In genomic region chr3:4712109-4712508, GRCh38 we compare ENCODE assay signal across 10 cellular contexts.
DNase-seq lines count a peak whose midpoint lies in the region; ATAC-seq, FAIRE-seq and TF ChIP-seq lines count a peak whose summit lies in the region.
"Had no signal": no experiment of that assay in that cellular context is flagged by ENCODE, and none has a peak within 500 bp of the region (broad histone marks: within the 10 kb centered on the region; RNA-seq: fewer than 3 reads in every experiment).

No MANE protein-coding gene starts in this region.

- no peaks in the 10 kb centered on the region for H3K23me2 ChIP-seq in H1 (ENCODE audit: low read depth, low read length)

- H3K23ac ChIP-seq in H1 (ENCODE audit: insufficient read length), result no peak overlapping the region

- H3K4me1 ChIP-seq in H1 (replicated peaks in 1 of 4; ENCODE audit: control insufficient read depth in 3 of 4, insufficient read depth in 4 of 4, low read length in 3 of 4), result peaks cover 0 to 13% (median 8%) of the 10 kb centered on the region in 4 experiments; a peak in 5 of 7 replicates
- H3K4me1 ChIP-seq in osteoblast (ENCODE audit: insufficient read depth, low read length), result peaks cover 17% of the 10 kb centered on the region

- H3K27me3 ChIP-seq in H1 (replicated peaks in 1 of 4; ENCODE audit: control insufficient read depth in 3 of 4, extremely low read depth in 1 of 4, insufficient read depth in 3 of 4, low read length in 3 of 4), result no peaks in the 10 kb centered on the region
- no peaks in the 10 kb centered on the region for H3K27me3 ChIP-seq in osteoblast (ENCODE audit: insufficient read depth, low read length)
- H3K27me3 ChIP-seq: heart right ventricle had no signal

- 83% methylated on average over 7 of the region's 7 CpGs; no CpG with 5 or more reads in 1 of the 2 experiments for WGBS in H1 (ENCODE audit: extremely low coverage in 1 of 2, insufficient coverage in 1 of 2, insufficient read length in 1 of 2, insufficient replicate concordance in 2 of 2, low coverage in 1 of 2, low lambda C conversion rate in 2 of 2, missing lambda C conversion rate in 1 of 2), 2 experiments

- H3K4me2 ChIP-seq in H1 (ENCODE audit: insufficient read depth in 1 of 2, low read depth in 2 of 2, low read length in 2 of 2), result no peak overlapping the region
- H3K4me2 ChIP-seq in osteoblast (ENCODE audit: insufficient read depth, low read length), result peak overlapping the region; percentile 29

- no peak overlapping the region for H3K27ac Mint-ChIP-seq in activated naive CD4-positive, alpha-beta T cell treated with anti-CD3 and anti-CD28 coated beads for 36 hours
- H3K27ac Mint-ChIP-seq: T-helper 1 cell treated with Interleukin-12 subunit alpha and Interleukin-12 subunit beta and Interleukin-4 antibody, amounts not matched to agents 30 μg/mL and 1 μg/mL, for 36 hours had no signal

- no peak overlapping the region for H4K8ac ChIP-seq in H1 (ENCODE audit: extremely low read depth, insufficient read depth, low read length)

- peaks cover 2% of the 10 kb centered on the region for H3K4me1 Mint-ChIP-seq in activated naive CD4-positive, alpha-beta T cell treated with anti-CD3 and anti-CD28 coated beads for 36 hours (ENCODE audit: low read depth)

- no peak overlapping the region for H2BK120ac ChIP-seq in H1 (replicated peaks; ENCODE audit: low read depth, low read length)

- CTCF ChIA-PET in H1 (lab: Charles Lee; ENCODE audit: partially characterized antibody), result interaction anchor here (0.6 to 4.7 kb wide), 75 partner anchors 8 to 1347 kb away, joined by 3 to 54 read pairs (median 5); partner anchors contain the start of gene BHLHE40
- CTCF ChIA-PET in activated naive CD4-positive, alpha-beta T cell treated with anti-CD3 and anti-CD28 coated beads for 36 hours (lab: Charles Lee), result interaction anchor here (0.6 to 6.5 kb wide), 82 partner anchors 8 to 647 kb away, joined by 3 to 165 read pairs (median 5); partner anchors contain the start of gene BHLHE40

- H2AK5ac ChIP-seq in H1 (ENCODE audit: low read depth, low read length), result no peak overlapping the region

- H2BK15ac ChIP-seq in H1 (ENCODE audit: low read length), result no peak overlapping the region

- intact Hi-C loops in activated naive CD4-positive, alpha-beta T cell treated with anti-CD3 and anti-CD28 coated beads for 36 hours (cut with micrococcal nuclease), result loop anchor here (5.0 kb wide), 1 partner anchor 515 kb away; no protein-coding TSS in a partner anchor

- DNase-seq in H4 (ENCODE audit: low spot score) (peak; percentile 72), NCI-H748 (lab: John Stamatoyannopoulos, UW; ENCODE audit: unreplicated experiment) (peak; percentile 70), H1 (ENCODE audit: low read depth in 1 of 2, low spot score in 2 of 2) (no peak), osteoblast (ENCODE audit: insufficient read length, low spot score, missing footprints) (no peak), mucosa of gallbladder (ENCODE audit: low spot score) (no peak)
- DNase-seq in activated naive CD4-positive, alpha-beta T cell treated with anti-CD3 and anti-CD28 coated beads for 36 hours, result no peak

- no peak overlapping the region for H3K4ac ChIP-seq in H1 (replicated peaks; ENCODE audit: insufficient read length, low read depth, low read length)

- no peak overlapping the region for H3K4me3 Mint-ChIP-seq in activated naive CD4-positive, alpha-beta T cell treated with anti-CD3 and anti-CD28 coated beads for 36 hours
- H3K4me3 Mint-ChIP-seq: T-helper 1 cell treated with Interleukin-12 subunit alpha and Interleukin-12 subunit beta and Interleukin-4 antibody, amounts not matched to agents 30 μg/mL and 1 μg/mL, for 36 hours had no signal

- H3K14ac ChIP-seq in H1 (ENCODE audit: insufficient read length), result no peak overlapping the region

- no peak overlapping the region for H2BK5ac ChIP-seq in H1 (ENCODE audit: low read depth, low read length)

- H4K5ac ChIP-seq in H1 (ENCODE audit: insufficient read length, low read depth, low read length), result no peak overlapping the region

- FAIRE-seq in H1 (lab: Jason Lieb, UNC), result no peak

- no peak overlapping the region for H3K56ac ChIP-seq in H1 (replicated peaks; ENCODE audit: insufficient read length, low read depth, low read length)

- TF ChIP-seq EP300 in H1 (IDR thresholded peaks at IDR 0.05; ENCODE audit: borderline replicate concordance in 1 of 2, low read depth in 2 of 2, low read length in 2 of 2), result no peak

- H3K36me3 Mint-ChIP-seq in activated naive CD4-positive, alpha-beta T cell treated with anti-CD3 and anti-CD28 coated beads for 36 hours (ENCODE audit: low read depth), result peaks cover 10% of the 10 kb centered on the region

- H3K27ac ChIP-seq in H1 (ENCODE audit: low read depth, low read length), result no peak overlapping the region
- H3K27ac ChIP-seq in osteoblast (ENCODE audit: low read depth, low read length), result peak overlapping the region; percentile 51

- H2BK20ac ChIP-seq in H1 (ENCODE audit: low read length), result no peak overlapping the region

- no peaks in the 10 kb centered on the region for H3K9me3 ChIP-seq in H1 (ENCODE audit: insufficient read depth in 2 of 2, low read depth in 1 of 2, low read length in 1 of 2)
- no peaks in the 10 kb centered on the region for H3K9me3 ChIP-seq in osteoblast (ENCODE audit: low read depth, low read length)
- H3K9me3 ChIP-seq: heart right ventricle had no signal

- TF ChIP-seq CTCF in H1 (IDR thresholded peaks at IDR 0.05; ENCODE audit: control extremely low read depth in 1 of 3, insufficient read depth in 1 of 3, low read depth in 1 of 3, low read length in 3 of 3), result no peak
- TF ChIP-seq CTCF in osteoblast (IDR thresholded peaks at IDR 0.05; ENCODE audit: extremely low read depth, low read depth, low read length), result no peak

- TF ChIP-seq POLR2A in H1 (IDR thresholded peaks at IDR 0.05; ENCODE audit: control extremely low read depth in 1 of 2, low read depth in 2 of 2, low read length in 2 of 2), result no peak

- H3K9me3 Mint-ChIP-seq in activated naive CD4-positive, alpha-beta T cell treated with anti-CD3 and anti-CD28 coated beads for 36 hours, result no peaks in the 10 kb centered on the region

- H3K4me3 ChIP-seq in H1 (ENCODE audit: extremely low read depth in 1 of 4, insufficient read depth in 2 of 4, low read depth in 3 of 4, low read length in 4 of 4), result no peak overlapping the region
- H3K4me3 ChIP-seq in osteoblast (ENCODE audit: insufficient read depth, low read length), result no peak overlapping the region
- H3K4me3 ChIP-seq: heart right ventricle had no signal

- TF ChIP-seq RAD21 in H1 (IDR thresholded peaks at IDR 0.05 in 1 of 2, conservative IDR thresholded peaks at IDR 0.05 in 1 of 2; ENCODE audit: low read depth in 2 of 2, low read length in 2 of 2), result no peak

- no peaks in the 10 kb centered on the region for H3K27me3 Mint-ChIP-seq in activated naive CD4-positive, alpha-beta T cell treated with anti-CD3 and anti-CD28 coated beads for 36 hours (ENCODE audit: low read depth)

- H4K20me1 ChIP-seq in H1 (replicated peaks in 1 of 2; ENCODE audit: control insufficient read depth in 1 of 2, insufficient read depth in 2 of 2, low read length in 2 of 2) (no peaks in the 10 kb centered on the region), osteoblast (ENCODE audit: insufficient read depth, low read length) (no peaks in the 10 kb centered on the region)

- no peaks in the 10 kb centered on the region for H3K79me1 ChIP-seq in H1 (ENCODE audit: low read depth, low read length)

- H3K36me3 ChIP-seq in H1 (ENCODE audit: control insufficient read depth in 2 of 4, insufficient read depth in 4 of 4, low read length in 3 of 4) (no peaks in the 10 kb centered on the region), osteoblast (ENCODE audit: insufficient read depth, low read length) (no peaks in the 10 kb centered on the region)

- H4K91ac ChIP-seq in H1 (replicated peaks; ENCODE audit: insufficient read length, low read length), result no peak overlapping the region

- no peak overlapping the region for H2AFZ ChIP-seq in H1 (ENCODE audit: low read length)
- no peak overlapping the region for H2AFZ ChIP-seq in osteoblast (ENCODE audit: low read length)

- no peak overlapping the region for H3K9ac ChIP-seq in H1 (replicated peaks in 1 of 4; ENCODE audit: extremely low read depth in 1 of 4, low read depth in 3 of 4, low read length in 3 of 4)

- H3K18ac ChIP-seq in H1 (ENCODE audit: extremely low read depth, low read length), result no peak overlapping the region

- no peak overlapping the region for H2BK12ac ChIP-seq in H1 (ENCODE audit: low read depth, low read length)

- no peaks in the 10 kb centered on the region for H3K79me2 ChIP-seq in H1 (ENCODE audit: control insufficient read depth in 1 of 2, insufficient read depth in 2 of 2, low read length in 2 of 2)
- H3K79me2 ChIP-seq in osteoblast (ENCODE audit: insufficient read depth, low read length), result no peaks in the 10 kb centered on the region

- ATAC-seq in HG03097 (IDR thresholded peaks at IDR 0.05; ENCODE audit: low FRiP score, unreplicated experiment), result no peak
- no peak for ATAC-seq in activated CD4-positive, CD25-positive, alpha-beta regulatory T cell treated with anti-CD3 and anti-CD28 coated beads, Interleukin-2, amount 50 U/mL, for 24 hours

- POLR2A ChIA-PET in H1 (lab: Charles Lee; ENCODE audit: partially characterized antibody), result interaction anchor here (0.8 to 2.0 kb wide), 3 partner anchors 57 to 314 kb away, joined by 3 to 5 read pairs (median 4); no protein-coding TSS in a partner anchor

TF ChIP-seq in H1, 55 proteins besides CTCF, POLR2A, EP300 and RAD21:
- TF ChIP-seq SRF (IDR thresholded peaks at IDR 0.05; ENCODE audit: low read depth, low read length) (no peak), CEBPB (IDR thresholded peaks at IDR 0.05; ENCODE audit: low read depth, low read length) (peak; percentile 100)
TF ChIP-seq in H1: peak in this region for 1.

Comparison
In these comparisons a context has a peak if more than half of its experiments do, and no peak if none do; other contexts are left out.
1. DNase-seq: peak in H4 (single experiment) and NCI-H748 (single experiment); none in H1 (0 of 2), osteoblast (single experiment), activated naive CD4-positive, alpha-beta T cell treated with anti-CD3 and anti-CD28 coated beads for 36 hours (single experiment) and mucosa of gallbladder (single experiment).